ENCODE assay signal across 22 cellular contexts in the genomic region with DNA sequence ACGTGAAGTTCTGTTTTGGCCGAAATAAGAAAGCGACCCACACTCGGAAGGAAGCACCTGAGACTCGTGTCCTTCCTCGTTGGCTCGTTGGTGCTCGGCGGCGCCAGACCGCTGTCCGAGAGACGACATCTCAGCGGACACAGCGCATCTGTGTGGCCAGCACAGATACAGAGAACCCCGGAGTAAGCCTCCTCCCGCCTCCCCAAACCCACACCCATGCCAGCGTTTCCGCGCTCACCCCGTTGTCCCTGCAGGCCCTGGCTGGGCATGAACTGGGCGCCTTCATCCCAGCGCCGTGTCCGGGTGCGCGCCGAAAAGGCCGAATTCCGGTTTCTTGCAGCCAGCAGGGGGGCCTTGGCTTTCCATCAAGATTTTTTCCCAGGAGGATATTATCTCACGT.
DNase-seq lines count a peak whose midpoint lies in the region; ATAC-seq and TF ChIP-seq lines count a peak whose summit lies in the region.
"Had no signal": no experiment of that assay in that cellular context is flagged by ENCODE, and none has a peak within 500 bp of the region (broad histone marks: within the 10 kb centered on the region; RNA-seq: fewer than 3 reads in every experiment).

No MANE protein-coding gene starts in this region.

- DNase-seq in coronary artery (ENCODE audit: low spot score) (peak; percentile 60), neuronal stem cell (ENCODE audit: low spot score) (no peak), right cardiac atrium (no peak), omental fat pad (ENCODE audit: low spot score) (no peak)
- DNase-seq: 8988T; ACHN; BE2C; C1 segment of cervical spinal cord; CD4-positive, alpha-beta memory T cell; CD4-positive, CD25-positive, alpha-beta regulatory T cell; CD8-positive, alpha-beta memory T cell; COR-L47; DMS 273 treated with DMSO at 0.1 percent for 48 hours; DMS153; DMS53; DMS79; DND-41; EL; GDM1 had no signal

- no peaks in the 10 kb centered on the region for H3K27me3 ChIP-seq in neuronal stem cell (ENCODE audit: control insufficient read depth in 3 of 3, insufficient read depth in 3 of 3, low read depth in 1 of 3, low read length in 3 of 3)
- H3K27me3 ChIP-seq in right cardiac atrium (ENCODE audit: control insufficient read depth, insufficient read depth) = no peaks in the 10 kb centered on the region
- H3K27me3 ChIP-seq: BLaER1 had no signal

- H3K27ac ChIP-seq in coronary artery (no peak overlapping the region), neuronal stem cell (replicated peaks; ENCODE audit: low read length) (peak overlapping the region; percentile 17), right cardiac atrium (ENCODE audit: low read length) (no peak overlapping the region)
- H3K27ac ChIP-seq: BLaER1 had no signal

- peak overlapping the region; percentile 75 for H3K14ac ChIP-seq in neuronal stem cell (ENCODE audit: low read length)

- H2AK5ac ChIP-seq in neuronal stem cell (ENCODE audit: low read depth, low read length) = peak overlapping the region; percentile 95

- intact Hi-C loops in right cardiac atrium (cut with DNase I) = no loop called here

- ATAC-seq in right cardiac atrium (no peak), omental fat pad (ENCODE audit: low FRiP score) (no peak), HG03378 (IDR thresholded peaks at IDR 0.05; ENCODE audit: unreplicated experiment) (no peak)
- ATAC-seq: GM12878 had no signal

- no peak overlapping the region for H3K9ac ChIP-seq in neuronal stem cell (ENCODE audit: low read depth, low read length, poor library complexity)
- H3K9ac ChIP-seq: BLaER1 had no signal

- peak overlapping the region; percentile 49 for H2BK5ac ChIP-seq in neuronal stem cell (ENCODE audit: low read length)

- H3K23ac ChIP-seq in neuronal stem cell (ENCODE audit: low read depth, low read length, poor library complexity) = no peak overlapping the region

- H3K9me3 ChIP-seq in neuronal stem cell (replicated peaks in 1 of 2; ENCODE audit: control insufficient read depth in 2 of 2, insufficient read depth in 1 of 2, low read depth in 1 of 2, low read length in 2 of 2) (peaks cover 6 to 34% of the 10 kb centered on the region in 2 donors), right cardiac atrium (ENCODE audit: control insufficient read depth, low read length) (no peaks in the 10 kb centered on the region)
- H3K9me3 ChIP-seq: BE2C had no signal

- peak overlapping the region; percentile 95 for H2BK12ac ChIP-seq in neuronal stem cell (ENCODE audit: low read length)

- H2BK15ac ChIP-seq in neuronal stem cell (ENCODE audit: low read length) = peak overlapping the region; percentile 98

- no peaks in the 10 kb centered on the region for H3K36me3 ChIP-seq in neuronal stem cell (replicated peaks in 1 of 2; ENCODE audit: control insufficient read depth in 2 of 2, insufficient read depth in 2 of 2, low read length in 2 of 2)
- H3K36me3 ChIP-seq: BE2C, BLaER1 had no signal

- no peak overlapping the region for H3K4ac ChIP-seq in neuronal stem cell (ENCODE audit: low read length)

- H2BK120ac ChIP-seq in neuronal stem cell (ENCODE audit: low read depth, low read length) = peak overlapping the region; percentile 92

- TF ChIP-seq CTCF in coronary artery (IDR thresholded peaks at IDR 0.05) (no peak), omental fat pad (IDR thresholded peaks at IDR 0.05) (no peak)

- H3K4me1 ChIP-seq in neuronal stem cell (ENCODE audit: control insufficient read depth in 2 of 2, insufficient read depth in 1 of 2, low read depth in 1 of 2, low read length in 2 of 2) (no peaks in the 10 kb centered on the region), right cardiac atrium (ENCODE audit: control insufficient read depth, insufficient read depth, low read length) (no peaks in the 10 kb centered on the region)
- H3K4me1 ChIP-seq: BE2C, BLaER1 had no signal

- peak overlapping the region; percentile 43 for H4K91ac ChIP-seq in neuronal stem cell (ENCODE audit: low read depth, low read length, poor library complexity)

- H3K79me1 ChIP-seq in neuronal stem cell (ENCODE audit: low read depth, low read length) = no peaks in the 10 kb centered on the region

- peak overlapping the region; percentile 84 for H3K18ac ChIP-seq in neuronal stem cell (ENCODE audit: low read length)

- no peak overlapping the region for H3K4me3 ChIP-seq in coronary artery
- H3K4me3 ChIP-seq in neuronal stem cell (ENCODE audit: low read length in 2 of 2) = no peak overlapping the region
- H3K4me3 ChIP-seq in right cardiac atrium (ENCODE audit: low read length) = no peak overlapping the region
- H3K4me3 ChIP-seq: BLaER1, GM12878 had no signal

- no peak overlapping the region for H3K4me2 ChIP-seq in neuronal stem cell (ENCODE audit: insufficient read depth, low read length, poor library complexity, severe bottlenecking)
- H3K4me2 ChIP-seq: BLaER1 had no signal

- H2AFZ ChIP-seq in neuronal stem cell (ENCODE audit: low read length) = no peak overlapping the region

- no CpG with 5 or more reads among the region's 31 CpGs for WGBS in neuronal stem cell (ENCODE audit: extremely low coverage in 2 of 2, insufficient read length in 2 of 2, insufficient replicate concordance in 1 of 2), 2 donors
- 90% methylated on average over 31 of the region's 31 CpGs for WGBS in right cardiac atrium

- no peak overlapping the region for H4K8ac ChIP-seq in neuronal stem cell (ENCODE audit: low read depth, low read length)
